In genomic region chr5:139524446-139524845, GRCh38 we compare ENCODE assay signal across 1 cellular context.
TF ChIP-seq lines count a peak whose summit lies in the region.

No MANE protein-coding gene starts in this region.

TF ChIP-seq in GM23338, 12 proteins besides CTCF, POLR2A, EP300 and RAD21 (continued from another document):
- TF ChIP-seq REST (IDR thresholded peaks at IDR 0.05; ENCODE audit: unreplicated experiment): no peak
- TF ChIP-seq ZNF114 (CRISPR knock-in tag; IDR thresholded peaks at IDR 0.05): no peak
- no peak for TF ChIP-seq ZNF331 (CRISPR knock-in tag; IDR thresholded peaks at IDR 0.05; ENCODE audit: low read depth)
- no peak for TF ChIP-seq ZNF462 (CRISPR knock-in tag; IDR thresholded peaks at IDR 0.05)
- no peak for TF ChIP-seq CREB1 (CRISPR knock-in tag; IDR thresholded peaks at IDR 0.05; ENCODE audit: low read depth)
- no peak for TF ChIP-seq ETS1 (IDR thresholded peaks at IDR 0.05)
- TF ChIP-seq POLR2AphosphoS5 (IDR thresholded peaks at IDR 0.05; ENCODE audit: low read depth): no peak
- TF ChIP-seq JUNB (IDR thresholded peaks at IDR 0.05; ENCODE audit: unreplicated experiment): no peak
